In genomic region chr3:153958635-153959320, GRCh38 we compare ENCODE assay signal across 23 cellular contexts.
DNase-seq lines count a peak whose midpoint lies in the region; ATAC-seq and TF ChIP-seq lines count a peak whose summit lies in the region.
"Had no signal": no experiment of that assay in that cellular context is flagged by ENCODE, and none has a peak within 500 bp of the region (broad histone marks: within the 10 kb centered on the region; RNA-seq: fewer than 3 reads in every experiment).

No MANE protein-coding gene starts in this region.

- H3K4me3 ChIP-seq in cardiac fibroblast (replicated peaks in 1 of 2; ENCODE audit: low read depth in 2 of 2, low read length in 2 of 2) (no peak overlapping the region), lower lobe of right lung (no peak overlapping the region)
- H3K4me3 ChIP-seq: HAP-1, smooth muscle cell, suprapubic skin had no signal

- no peak for TF ChIP-seq CTCF in cardiac fibroblast (IDR thresholded peaks at IDR 0.05; ENCODE audit: low read depth, low read length)
- TF ChIP-seq CTCF in lower lobe of right lung (IDR thresholded peaks at IDR 0.05), result no peak

- DNase-seq in GM04504 (ENCODE audit: low read depth) (peak; percentile 3), NCI-H226 (peak; percentile 36), cardiac fibroblast (ENCODE audit: low read depth in 2 of 2) (peak; percentile 8 to 15), lower lobe of right lung (no peak), NCI-H2227 (lab: John Stamatoyannopoulos, UW; ENCODE audit: unreplicated experiment) (no peak), NCI-H526 (lab: John Stamatoyannopoulos, UW) (no peak), H4 (ENCODE audit: low spot score) (no peak)
- DNase-seq: activated CD4-positive, alpha-beta T cell treated with anti-CD3 and anti-CD28 coated beads for 48 hours; activated naive CD4-positive, alpha-beta T cell treated with Interleukin-2 at 50 U/mL for 16 hours; brain microvascular endothelial cell; Caco-2; EL; islet precursor cell; KBM-7; NCI-H1105; NK-92 treated with Interleukin-12 subunit alpha and Interleukin-12 subunit beta, amount 100 ng/mL, for 24 hours; stimulated activated CD8-positive, alpha-beta memory T cell treated with anti-CD3 and anti-CD28 coated beads, Interleukin-4, amount 100 ng/mL, for 48 hours had no signal

- H3K27me3 ChIP-seq in lower lobe of right lung (ENCODE audit: low read depth), result no peaks in the 10 kb centered on the region
- H3K27me3 ChIP-seq: brain microvascular endothelial cell, suprapubic skin had no signal

- no peaks in the 10 kb centered on the region for H3K4me1 ChIP-seq in lower lobe of right lung
- H3K4me1 ChIP-seq: Caco-2, HAP-1 had no signal

- H3K27ac ChIP-seq in lower lobe of right lung, result no peak overlapping the region
- H3K27ac ChIP-seq: brain microvascular endothelial cell, epithelial cell of prostate, suprapubic skin had no signal

- no peaks in the 10 kb centered on the region for H3K36me3 ChIP-seq in lower lobe of right lung
- H3K36me3 ChIP-seq: brain microvascular endothelial cell, HAP-1, suprapubic skin had no signal

- no peaks in the 10 kb centered on the region for H3K9me3 ChIP-seq in lower lobe of right lung
- H3K9me3 ChIP-seq: Caco-2, HAP-1, suprapubic skin had no signal

- intact Hi-C loops in lower lobe of right lung (cut with DNase I), result no loop called here

- peak; percentile 42 to 44 for ATAC-seq in lower lobe of right lung
- ATAC-seq in HG03460 (IDR thresholded peaks at IDR 0.05; ENCODE audit: unreplicated experiment), result no peak
- ATAC-seq: natural killer cell treated with Interleukin-12 subunit alpha and Interleukin-12 subunit beta and Interleukin-15 and Interleukin-18, amount 100 ng/mL, for 72 hours had no signal

Comparison
In these comparisons a context has a peak if more than half of its experiments do, and no peak if none do; other contexts are left out.
1. DNase-seq: peak in GM04504 (single experiment), NCI-H226 (single experiment) and cardiac fibroblast (2 of 2); none in lower lobe of right lung (single experiment), NCI-H2227 (single experiment), NCI-H526 (0 of 2) and H4 (single experiment).